16 cellular contexts compared by ENCODE assay signal in genomic region chr11:57508341-57509170, GRCh38. TPM values are rescaled to one million over a fixed set of nuclear protein-coding genes. Genes with fewer than 3 reads are reported as not detected.
A peak's percentile ranks its signal among the peaks of the same experiment; 100 is the strongest.
DNase-seq lines count a peak whose midpoint lies in the region; ATAC-seq and TF ChIP-seq lines count a peak whose summit lies in the region.
"Had no signal": no experiment of that assay in that cellular context is flagged by ENCODE, and none has a peak within 500 bp of the region (broad histone marks: within the 10 kb centered on the region; RNA-seq: fewer than 3 reads in every experiment).

No MANE protein-coding gene starts in this region.

- H3F3A ChIP-seq in GM23338 (replicated peaks; ENCODE audit: low read depth), result 0 out of 2 replicates have a peak, but pooled peaks cover 9% of the 10 kb centered on the region

- H3K27me3 Mint-ChIP-seq in GM23338 (ENCODE audit: insufficient read depth, low read depth, poor library complexity), result peaks cover 1% of the 10 kb centered on the region
- H3K27me3 Mint-ChIP-seq: CD4-positive, alpha-beta T cell had no signal

- H3K36me3 Mint-ChIP-seq in GM23338 (ENCODE audit: low read depth), result peaks cover 38% of the 10 kb centered on the region

- peaks cover 9% of the 10 kb centered on the region; the same call in 1 of the 2 replicates for H4K20me1 ChIP-seq in GM23338 (replicated peaks; ENCODE audit: insufficient read depth)

- no peak overlapping the region for H3K4me2 ChIP-seq in GM23338

- ATAC-seq in GM23338 (no peak), left lobe of liver (peak; percentile 56)

- H3K79me2 ChIP-seq in GM23338 (replicated peaks; ENCODE audit: insufficient read depth), result peaks cover 55% of the 10 kb centered on the region

- H3K27me3 ChIP-seq in GM23338 (ENCODE audit: insufficient read depth) (no peaks in the 10 kb centered on the region), thyroid gland (no peaks in the 10 kb centered on the region)
- H3K27me3 ChIP-seq: BE2C had no signal

- H3K36me3 ChIP-seq in GM23338 (ENCODE audit: insufficient read depth), result no peaks in the 10 kb centered on the region
- H3K36me3 ChIP-seq in thyroid gland, result no peaks in the 10 kb centered on the region
- H3K36me3 ChIP-seq: BE2C had no signal

- no peak overlapping the region for H2AFZ ChIP-seq in GM23338
- H2AFZ ChIP-seq: GM23248 had no signal

- no peak for DNase-seq in GM23338 (ENCODE audit: low spot score)
- DNase-seq in left lobe of liver (ENCODE audit: low spot score), result no peak
- peak; percentile 76 for DNase-seq in thyroid gland
- no peak for DNase-seq in amniotic stem cell (lab: John Stamatoyannopoulos, UW)
- DNase-seq in SIG-M5 treated with dmso at 0.1 percent for 504 hours (lab: John Stamatoyannopoulos, UW; ENCODE audit: unreplicated experiment), result no peak
- DNase-seq: ACHN; BE2C; C1 segment of cervical spinal cord; CD4-positive, alpha-beta T cell; DMS153; DMS79; GDM1; GM23248; HCEC 1CT had no signal

- 43 to 45% methylated on average over 7 of the region's 7 CpGs for WGBS in thyroid gland, 2 donors

- TF ChIP-seq CTCF in GM23338 (conservative IDR thresholded peaks at IDR 0.05; ENCODE audit: low read depth in 2 of 2), result no peak
- no peak for TF ChIP-seq CTCF in thyroid gland (IDR thresholded peaks at IDR 0.05)

- no peak overlapping the region for H3K27ac ChIP-seq in GM23338 (ENCODE audit: low read depth)
- H3K27ac ChIP-seq in thyroid gland, result peak overlapping the region; percentile 0 to 62 (median 53)
- H3K27ac ChIP-seq: GM23248 had no signal

- no peaks in the 10 kb centered on the region for H3K9me2 ChIP-seq in GM23338 (ENCODE audit: insufficient read depth)

- peaks cover 21% of the 10 kb centered on the region for H3K4me1 Mint-ChIP-seq in GM23338

- no peaks in the 10 kb centered on the region for H3K9me3 ChIP-seq in thyroid gland
- H3K9me3 ChIP-seq: BE2C had no signal

- H3K4me3 ChIP-seq in GM23338, result no peak overlapping the region
- no peak overlapping the region for H3K4me3 ChIP-seq in thyroid gland (replicated peaks in 1 of 3)
- H3K4me3 ChIP-seq: GM23248 had no signal

- H3K9me3 Mint-ChIP-seq in GM23338, result no peaks in the 10 kb centered on the region
- H3K9me3 Mint-ChIP-seq: CD4-positive, alpha-beta T cell had no signal

- peaks cover 10% of the 10 kb centered on the region for H3K4me1 ChIP-seq in GM23338 (ENCODE audit: insufficient read depth)
- H3K4me1 ChIP-seq in thyroid gland, result peaks cover 0 to 12% of the 10 kb centered on the region in 2 donors
- H3K4me1 ChIP-seq: BE2C had no signal

- H3K27ac Mint-ChIP-seq in GM23338, result peak overlapping the region; percentile 48; the same call in 1 of the 2 replicates
- H3K27ac Mint-ChIP-seq: CD4-positive, alpha-beta T cell had no signal

- no peak overlapping the region for H3K4me3 Mint-ChIP-seq in GM23338
- H3K4me3 Mint-ChIP-seq: CD4-positive, alpha-beta T cell had no signal

- intact Hi-C loops in thyroid gland (cut with DNase I), result no loop called here

- no peak for TF ChIP-seq POLR2A in thyroid gland (IDR thresholded peaks at IDR 0.05)

TF ChIP-seq in GM23338, 12 proteins besides CTCF, POLR2A, EP300 and RAD21 (continues in another document):
- TF ChIP-seq ZNF462 (CRISPR knock-in tag; IDR thresholded peaks at IDR 0.05) (no peak), EZH2phosphoT487 (IDR thresholded peaks at IDR 0.05; ENCODE audit: unreplicated experiment) (no peak)

RNA-seq across cellular contexts. Expression of gene SLC43A1, which starts 6.9 kb away (rescaled TPM):
- total RNA-seq in GM23338 (2014; rRNA removed; shearing (Covaris generic)), result 49.7 and 49.8 TPM in 2 replicates
- polyA plus RNA-seq in GM23338 (2016; fragmentation: Nextera tagmentation; extraction: Ambion mirVana), result 19.6 and 19.7 TPM in 2 replicates
- total RNA-seq in left lobe of liver (115 TPM), thyroid gland (10 to 100 TPM; 20.3 to 64.1 (median 28.8) TPM)

RNA-seq across cellular contexts. Expression of gene TIMM10, which starts 22.0 kb away (rescaled TPM):
- total RNA-seq in GM23338 (2014; rRNA removed; shearing (Covaris generic)), result 59.1 and 75.8 TPM in 2 replicates
- 193 and 194 TPM in 2 replicates for polyA plus RNA-seq in GM23338 (2016; fragmentation: Nextera tagmentation; extraction: Ambion mirVana)
- total RNA-seq in left lobe of liver (39.3 TPM), thyroid gland (10 to 100 TPM; 29.8 to 43.7 (median 37.4) TPM)

RNA-seq across cellular contexts. Expression of gene SMTNL1, which starts 28.8 kb away (rescaled TPM):
- total RNA-seq in GM23338 (2014; rRNA removed; shearing (Covaris generic)), result 0.31 TPM in 1 of 2 replicates, not detected in the other
- polyA plus RNA-seq in GM23338 (2016; fragmentation: Nextera tagmentation; extraction: Ambion mirVana), result 0.14 and 0.70 TPM in 2 replicates
- total RNA-seq in left lobe of liver, result not detected
- not detected for total RNA-seq in thyroid gland
- total RNA-seq: CD4-positive, alpha-beta T cell; Daoy; GM23248; HT-29 had no signal
- polyA plus RNA-seq: GM23248 had no signal

RNA-seq across cellular contexts. Expression of gene RTN4RL2, which starts 48.2 kb away (rescaled TPM):
- 15.9 and 16.1 TPM in 2 replicates for total RNA-seq in GM23338 (2014; rRNA removed; shearing (Covaris generic))
- 13.1 and 13.9 TPM in 2 replicates for polyA plus RNA-seq in GM23338 (2016; fragmentation: Nextera tagmentation; extraction: Ambion mirVana)
- total RNA-seq in left lobe of liver, result 22.0 TPM
- total RNA-seq in thyroid gland, result 10 to 100 TPM; 11.2 to 27.6 (median 17.1) TPM

RNA-seq across cellular contexts. Expression of gene UBE2L6, which starts 58.9 kb away (rescaled TPM):
- 42.2 and 52.0 TPM in 2 replicates for total RNA-seq in GM23338 (2014; rRNA removed; shearing (Covaris generic))
- polyA plus RNA-seq in GM23338 (2016; fragmentation: Nextera tagmentation; extraction: Ambion mirVana), result 46.0 and 46.5 TPM in 2 replicates
- 53.0 TPM for total RNA-seq in left lobe of liver
- total RNA-seq in thyroid gland, result 10 to 100 TPM; 30.8 to 41.7 (median 38.8) TPM

Comparison
In these comparisons a context has a peak if more than half of its experiments do, and no peak if none do; other contexts are left out.
1. DNase-seq: peak in thyroid gland (2 of 2); none in GM23338 (single experiment), left lobe of liver (single experiment), amniotic stem cell (single experiment) and SIG-M5 treated with dmso at 0.1 percent for 504 hours (single experiment).